In the genomic region with DNA sequence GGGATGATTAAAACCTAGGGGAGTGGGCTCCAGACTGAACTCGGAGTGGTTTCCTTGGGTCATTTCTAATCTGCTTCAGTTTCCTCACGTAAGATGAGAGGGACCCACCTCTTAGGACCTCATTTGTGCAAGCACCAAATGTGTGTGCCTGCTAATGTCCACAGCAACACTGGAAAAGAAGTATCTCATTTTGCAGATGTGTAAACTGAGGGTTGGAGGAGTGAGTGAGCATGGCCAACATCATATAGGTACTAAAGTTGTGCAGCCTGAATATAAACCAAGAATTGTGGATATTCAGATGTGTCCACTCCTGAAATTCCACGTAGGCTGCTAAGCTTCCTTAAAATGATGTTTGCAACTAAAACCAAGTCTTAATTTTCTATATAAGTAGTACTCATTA, we compare ENCODE assay signal across 8 cellular contexts. TPM values are rescaled to one million over a fixed set of nuclear protein-coding genes. Genes with fewer than 3 reads are reported as not detected.
DNase-seq lines count a peak whose midpoint lies in the region; ATAC-seq, FAIRE-seq and TF ChIP-seq lines count a peak whose summit lies in the region.

No MANE protein-coding gene starts in this region.

- no peak for TF ChIP-seq RAD21 in GM12878 (IDR thresholded peaks at IDR 0.05; ENCODE audit: insufficient read depth, low read depth, low read length)

- no peaks in the 10 kb centered on the region for H4K20me1 ChIP-seq in GM12878 (ENCODE audit: control insufficient read depth, insufficient read depth)

- no peak for TF ChIP-seq CTCF in heart left ventricle (IDR thresholded peaks at IDR 0.05)
- TF ChIP-seq CTCF in GM12878 (IDR thresholded peaks at IDR 0.05 in 2 of 3, conservative IDR thresholded peaks at IDR 0.05 in 1 of 3; ENCODE audit: control insufficient read depth in 2 of 3, extremely low read depth in 1 of 3, insufficient read depth in 1 of 3, low read depth in 3 of 3, low read length in 3 of 3), result no peak
- no peak for TF ChIP-seq CTCF in tibial nerve (IDR thresholded peaks at IDR 0.05)

- RAD21 ChIA-PET in GM12878 (lab: Charles Lee; ENCODE audit: unreplicated experiment), result interaction anchor here (0.7 to 2.9 kb wide), 6 partner anchors 9 to 201 kb away, joined by 3 to 14 read pairs (median 4); no protein-coding TSS in a partner anchor

- H3K9ac ChIP-seq in GM12878 (ENCODE audit: control insufficient read depth, insufficient read depth, low read length), result peak overlapping the region; percentile 22; the same call in 1 of the 2 replicates

- TF ChIP-seq POLR2A in heart left ventricle (IDR thresholded peaks at IDR 0.05) (no peak), GM12878 (IDR thresholded peaks at IDR 0.05; ENCODE audit: low read depth, low read length) (no peak), tibial nerve (IDR thresholded peaks at IDR 0.05) (no peak)

- H3K9me3 ChIP-seq in heart left ventricle (no peaks in the 10 kb centered on the region), GM12878 (replicated peaks; ENCODE audit: control insufficient read depth, insufficient read depth, low read length) (no peaks in the 10 kb centered on the region), muscle layer of duodenum (ENCODE audit: control insufficient read depth in 1 of 2, low read length in 2 of 2) (no peaks in the 10 kb centered on the region), tibial nerve (no peaks in the 10 kb centered on the region)

- DNase-seq in heart left ventricle (no peak), Right ventricle myocardium inferior (ENCODE audit: missing footprints) (no peak), GM12878 (ENCODE audit: low read depth, low spot score) (no peak), tibial nerve (ENCODE audit: low spot score in 2 of 2) (no peak), UCSD-AML1 (lab: John Stamatoyannopoulos, UW; ENCODE audit: unreplicated experiment) (no peak)
- DNase-seq in stimulated activated CD4-positive, alpha-beta T cell treated with anti-CD3 and anti-CD28 coated beads, Interleukin-4, amount 100 ng/mL, for 1 hour, result no peak

- no peaks in the 10 kb centered on the region for H3K27me3 ChIP-seq in heart left ventricle
- no peaks in the 10 kb centered on the region for H3K27me3 ChIP-seq in GM12878 (replicated peaks in 1 of 2; ENCODE audit: control insufficient read depth in 2 of 2, insufficient read depth in 2 of 2, low read length in 1 of 2)
- no peaks in the 10 kb centered on the region for H3K27me3 ChIP-seq in muscle layer of duodenum (ENCODE audit: low read depth, low read length)
- no peaks in the 10 kb centered on the region for H3K27me3 ChIP-seq in tibial nerve

- TF ChIP-seq EP300 in GM12878 (IDR thresholded peaks at IDR 0.05; ENCODE audit: borderline replicate concordance in 1 of 2, control insufficient read depth in 1 of 2, low read depth in 2 of 2, low read length in 2 of 2) (no peak), tibial nerve (IDR thresholded peaks at IDR 0.05) (no peak)

- H3K27ac ChIP-seq in heart left ventricle (peak overlapping the region; percentile 5 to 79 (median 64)), GM12878 (ENCODE audit: control insufficient read depth, insufficient read depth) (peak overlapping the region; percentile 79), muscle layer of duodenum (ENCODE audit: low read length) (peak overlapping the region; percentile 80), tibial nerve (peak overlapping the region in 3 of 4 donors; percentile 79 to 93 (median 81))

- H3K79me2 ChIP-seq in GM12878 (ENCODE audit: control insufficient read depth, insufficient read depth, low read length), result no peaks in the 10 kb centered on the region

- H3K4me2 ChIP-seq in GM12878 (ENCODE audit: control insufficient read depth, insufficient read depth), result peak overlapping the region; percentile 70

- BruUV-seq in GM12878 (replicated peaks; lab: Mats Ljungman, UMichigan), result no TSS peak

- peak overlapping the region; percentile 88 for H2AFZ ChIP-seq in GM12878 (ENCODE audit: control insufficient read depth, low read depth, low read length)

- in situ Hi-C loops in GM12878 (cut with MboI), result no loop called here

- SMC1A ChIA-PET in GM12878 (lab: Charles Lee; ENCODE audit: uncharacterized antibody, unreplicated experiment), result interaction anchor here (0.8 to 14.7 kb wide), 9 partner anchors 10 to 53 kb away, joined by 3 to 227 read pairs (median 7); partner anchors contain the start of gene GADD45A

- no peak overlapping the region for H3K4me3 ChIP-seq in heart left ventricle
- H3K4me3 ChIP-seq in GM12878, result peak overlapping the region; percentile 42; the same call in 1 of the 2 replicates
- peak overlapping the region in 1 of 2 donors; percentile 5 for H3K4me3 ChIP-seq in muscle layer of duodenum (ENCODE audit: low read depth in 1 of 2, low read length in 2 of 2)
- H3K4me3 ChIP-seq in tibial nerve, result peak overlapping the region in 1 of 4 donors; percentile 28

- POLR2A ChIA-PET in GM12878 (lab: Charles Lee), result interaction anchor here (0.8 to 1.6 kb wide), 6 partner anchors 9 to 98 kb away, joined by 3 to 8 read pairs (median 4); partner anchors contain the start of gene GADD45A

- WGBS in heart left ventricle, 4 donors, result 86 to 94% (median 88%) methylated on average over 3 of the region's 3 CpGs
- WGBS in GM12878 (ENCODE audit: insufficient coverage, insufficient replicate concordance, low lambda C conversion rate, missing lambda C conversion rate), result 69% methylated on average over 3 of the region's 3 CpGs
- WGBS in tibial nerve, 2 donors, result 82 to 87% methylated on average over 3 of the region's 3 CpGs

- no peak for FAIRE-seq in GM12878 (lab: Jason Lieb, UNC)

- CTCF ChIA-PET in GM12878 (lab: Yijun Ruan, JAX), result interaction anchor here (0.8 to 5.7 kb wide), 9 partner anchors 10 to 522 kb away, joined by 3 to 33 read pairs (median 4); no protein-coding TSS in a partner anchor

- H3K4me1 ChIP-seq in heart left ventricle, result peaks cover 3 to 65% (median 47%) of the 10 kb centered on the region in 12 donors
- peaks cover 35% of the 10 kb centered on the region for H3K4me1 ChIP-seq in GM12878 (ENCODE audit: control insufficient read depth, insufficient read depth, low read length)
- peaks cover 35 to 38% of the 10 kb centered on the region in 2 donors for H3K4me1 ChIP-seq in muscle layer of duodenum (ENCODE audit: control insufficient read depth in 1 of 2, insufficient read depth in 2 of 2, low read length in 2 of 2)
- peaks cover 0 to 89% (median 49%) of the 10 kb centered on the region in 4 donors for H3K4me1 ChIP-seq in tibial nerve

- intact Hi-C loops in heart left ventricle (cut with DNase I) (loop anchor here in 3 of 10 donors (5.0 kb wide), 1 partner anchor 49 kb away; the partner anchor contains the start of gene GADD45A (in 3 of the 3)), Right ventricle myocardium inferior (cut with DNase I) (no loop called here), GM12878 (cut with micrococcal nuclease; ENCODE audit: unreplicated experiment) (loop anchor here (2.0 kb wide), 1 partner anchor 24 kb away; no protein-coding TSS in a partner anchor)

- ATAC-seq in heart left ventricle, result no peak
- no peak for ATAC-seq in Right ventricle myocardium inferior
- ATAC-seq in GM12878, result no peak; the same call in 2 of the 3 replicates
- no peak for ATAC-seq in HG03025 (IDR thresholded peaks at IDR 0.05; ENCODE audit: low FRiP score, unreplicated experiment)

- H3K36me3 ChIP-seq in heart left ventricle, result no peaks in the 10 kb centered on the region
- H3K36me3 ChIP-seq in GM12878 (ENCODE audit: control insufficient read depth in 2 of 2, insufficient read depth in 2 of 2, low read length in 1 of 2), result no peaks in the 10 kb centered on the region
- H3K36me3 ChIP-seq in muscle layer of duodenum (ENCODE audit: control insufficient read depth in 1 of 2, insufficient read depth in 2 of 2, low read length in 2 of 2), result no peaks in the 10 kb centered on the region
- H3K36me3 ChIP-seq in tibial nerve, result no peaks in the 10 kb centered on the region

TF ChIP-seq in GM12878, 131 proteins besides CTCF, POLR2A, EP300 and RAD21 (continues in another document):
- TF ChIP-seq, protein P1, sequence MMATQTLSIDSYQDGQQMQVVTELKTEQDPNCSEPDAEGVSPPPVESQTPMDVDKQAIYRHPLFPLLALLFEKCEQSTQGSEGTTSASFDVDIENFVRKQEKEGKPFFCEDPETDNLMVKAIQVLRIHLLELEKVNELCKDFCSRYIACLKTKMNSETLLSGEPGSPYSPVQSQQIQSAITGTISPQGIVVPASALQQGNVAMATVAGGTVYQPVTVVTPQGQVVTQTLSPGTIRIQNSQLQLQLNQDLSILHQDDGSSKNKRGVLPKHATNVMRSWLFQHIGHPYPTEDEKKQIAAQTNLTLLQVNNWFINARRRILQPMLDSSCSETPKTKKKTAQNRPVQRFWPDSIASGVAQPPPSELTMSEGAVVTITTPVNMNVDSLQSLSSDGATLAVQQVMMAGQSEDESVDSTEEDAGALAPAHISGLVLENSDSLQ (IDR thresholded peaks at IDR 0.05), result no peak
- TF ChIP-seq GABPA (IDR thresholded peaks at IDR 0.05; ENCODE audit: low read depth), result no peak
- no peak for TF ChIP-seq TAF1 (IDR thresholded peaks at IDR 0.05; ENCODE audit: borderline replicate concordance, low read depth, low read length)

RNA-seq across cellular contexts. Expression of gene GADD45A, which starts 51.7 kb away (rescaled TPM):
- total RNA-seq in heart left ventricle, result 100 to 1,000 TPM in 1 of 9 donors, 10 to 100 TPM in 8; 26.5 to 119 (median 45.8) TPM
- 10 to 100 TPM; 35.7 to 57.3 TPM for polyA plus RNA-seq in heart left ventricle
- total RNA-seq in Right ventricle myocardium inferior, result 53.8 TPM
- 18.1 and 22.4 TPM in 2 replicates for total RNA-seq in GM12878 (2013; cell fraction: nucleolus; rRNA removed)
- 18.4 and 19.7 TPM in 2 replicates for total RNA-seq in GM12878 (2014; rRNA removed)
- 13.0 and 14.6 TPM in 2 replicates for total RNA-seq in GM12878 (2014; rRNA removed; fragmentation: Illumina TruSeq; extraction: Trizol)
- total RNA-seq in GM12878 (2021), result 25.7 and 26.1 TPM in 2 replicates
- 14.5 TPM for polyA plus RNA-seq in GM12878 (2011; ENCODE audit: low read depth)
- polyA plus RNA-seq in GM12878 (2011; rRNA removed), result 20.6 and 27.8 TPM in 2 replicates
- polyA plus RNA-seq in GM12878 (2011; cell fraction: cytosol; rRNA removed), result 24.3 and 24.4 TPM in 2 replicates
- 41.6 and 53.4 TPM in 2 replicates for polyA plus RNA-seq in GM12878 (2011; cell fraction: nucleus; rRNA removed)
- polyA plus RNA-seq in GM12878 (2012), result 31.6 and 44.9 TPM in 2 replicates
- polyA plus RNA-seq in GM12878 (2014; fragmentation: Illumina TruSeq; extraction: Trizol), result 16.1 and 29.0 TPM in 2 replicates
- 1 to 10 TPM; 4.7 to 9.3 TPM for polyA plus RNA-seq in GM12878 (2014; fragmentation: Nextera tagmentation; extraction: Ambion mirVana)
- polyA plus RNA-seq in GM12878 (2014; rRNA removed), result 18.7 and 20.0 TPM in 2 replicates
- 10 to 100 TPM; 41.2 to 48.9 TPM for polyA plus RNA-seq in GM12878 (2016; fragmentation: Nextera tagmentation; extraction: Ambion mirVana)
- polyA minus RNA-seq in GM12878 (2011; rRNA and poly(A)+ RNA removed), result 5.9 and 6.2 TPM in 2 replicates
- polyA minus RNA-seq in GM12878 (2011; cell fraction: cytosol; rRNA and poly(A)+ RNA removed), result 8.7 and 13.5 TPM in 2 replicates
- polyA minus RNA-seq in GM12878 (2011; cell fraction: nucleus; rRNA and poly(A)+ RNA removed), result 29.6 and 39.4 TPM in 2 replicates
- total RNA-seq in tibial nerve, result 10 to 100 TPM; 53.1 to 95.4 (median 72.9) TPM
